In the genomic region with DNA sequence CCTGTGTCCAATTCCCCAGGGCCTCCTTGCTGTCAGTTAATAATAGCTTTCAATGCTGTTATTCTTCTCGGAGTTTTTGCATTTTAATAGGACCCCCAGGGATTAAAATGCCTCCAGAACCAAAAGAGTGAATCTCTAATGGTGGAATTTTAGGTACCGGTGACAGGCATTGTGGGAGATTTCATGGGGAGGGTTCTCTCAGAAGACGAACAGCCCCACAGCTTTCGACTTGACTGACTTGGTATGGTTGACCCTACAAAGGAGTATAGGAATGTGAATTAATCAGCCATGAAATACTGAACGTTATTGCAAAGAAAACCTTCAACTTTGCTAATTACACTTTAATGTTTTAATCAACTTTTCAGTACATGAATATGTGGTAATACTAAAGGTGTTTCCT, we compare ENCODE assay signal across 2 cellular contexts.
TF ChIP-seq lines count a peak whose summit lies in the region.

No MANE protein-coding gene starts in this region.

TF ChIP-seq in GM23338, 12 proteins besides CTCF, POLR2A, EP300 and RAD21:
- TF ChIP-seq ZNF114 (CRISPR knock-in tag; IDR thresholded peaks at IDR 0.05): no peak
- TF ChIP-seq, protein P1, sequence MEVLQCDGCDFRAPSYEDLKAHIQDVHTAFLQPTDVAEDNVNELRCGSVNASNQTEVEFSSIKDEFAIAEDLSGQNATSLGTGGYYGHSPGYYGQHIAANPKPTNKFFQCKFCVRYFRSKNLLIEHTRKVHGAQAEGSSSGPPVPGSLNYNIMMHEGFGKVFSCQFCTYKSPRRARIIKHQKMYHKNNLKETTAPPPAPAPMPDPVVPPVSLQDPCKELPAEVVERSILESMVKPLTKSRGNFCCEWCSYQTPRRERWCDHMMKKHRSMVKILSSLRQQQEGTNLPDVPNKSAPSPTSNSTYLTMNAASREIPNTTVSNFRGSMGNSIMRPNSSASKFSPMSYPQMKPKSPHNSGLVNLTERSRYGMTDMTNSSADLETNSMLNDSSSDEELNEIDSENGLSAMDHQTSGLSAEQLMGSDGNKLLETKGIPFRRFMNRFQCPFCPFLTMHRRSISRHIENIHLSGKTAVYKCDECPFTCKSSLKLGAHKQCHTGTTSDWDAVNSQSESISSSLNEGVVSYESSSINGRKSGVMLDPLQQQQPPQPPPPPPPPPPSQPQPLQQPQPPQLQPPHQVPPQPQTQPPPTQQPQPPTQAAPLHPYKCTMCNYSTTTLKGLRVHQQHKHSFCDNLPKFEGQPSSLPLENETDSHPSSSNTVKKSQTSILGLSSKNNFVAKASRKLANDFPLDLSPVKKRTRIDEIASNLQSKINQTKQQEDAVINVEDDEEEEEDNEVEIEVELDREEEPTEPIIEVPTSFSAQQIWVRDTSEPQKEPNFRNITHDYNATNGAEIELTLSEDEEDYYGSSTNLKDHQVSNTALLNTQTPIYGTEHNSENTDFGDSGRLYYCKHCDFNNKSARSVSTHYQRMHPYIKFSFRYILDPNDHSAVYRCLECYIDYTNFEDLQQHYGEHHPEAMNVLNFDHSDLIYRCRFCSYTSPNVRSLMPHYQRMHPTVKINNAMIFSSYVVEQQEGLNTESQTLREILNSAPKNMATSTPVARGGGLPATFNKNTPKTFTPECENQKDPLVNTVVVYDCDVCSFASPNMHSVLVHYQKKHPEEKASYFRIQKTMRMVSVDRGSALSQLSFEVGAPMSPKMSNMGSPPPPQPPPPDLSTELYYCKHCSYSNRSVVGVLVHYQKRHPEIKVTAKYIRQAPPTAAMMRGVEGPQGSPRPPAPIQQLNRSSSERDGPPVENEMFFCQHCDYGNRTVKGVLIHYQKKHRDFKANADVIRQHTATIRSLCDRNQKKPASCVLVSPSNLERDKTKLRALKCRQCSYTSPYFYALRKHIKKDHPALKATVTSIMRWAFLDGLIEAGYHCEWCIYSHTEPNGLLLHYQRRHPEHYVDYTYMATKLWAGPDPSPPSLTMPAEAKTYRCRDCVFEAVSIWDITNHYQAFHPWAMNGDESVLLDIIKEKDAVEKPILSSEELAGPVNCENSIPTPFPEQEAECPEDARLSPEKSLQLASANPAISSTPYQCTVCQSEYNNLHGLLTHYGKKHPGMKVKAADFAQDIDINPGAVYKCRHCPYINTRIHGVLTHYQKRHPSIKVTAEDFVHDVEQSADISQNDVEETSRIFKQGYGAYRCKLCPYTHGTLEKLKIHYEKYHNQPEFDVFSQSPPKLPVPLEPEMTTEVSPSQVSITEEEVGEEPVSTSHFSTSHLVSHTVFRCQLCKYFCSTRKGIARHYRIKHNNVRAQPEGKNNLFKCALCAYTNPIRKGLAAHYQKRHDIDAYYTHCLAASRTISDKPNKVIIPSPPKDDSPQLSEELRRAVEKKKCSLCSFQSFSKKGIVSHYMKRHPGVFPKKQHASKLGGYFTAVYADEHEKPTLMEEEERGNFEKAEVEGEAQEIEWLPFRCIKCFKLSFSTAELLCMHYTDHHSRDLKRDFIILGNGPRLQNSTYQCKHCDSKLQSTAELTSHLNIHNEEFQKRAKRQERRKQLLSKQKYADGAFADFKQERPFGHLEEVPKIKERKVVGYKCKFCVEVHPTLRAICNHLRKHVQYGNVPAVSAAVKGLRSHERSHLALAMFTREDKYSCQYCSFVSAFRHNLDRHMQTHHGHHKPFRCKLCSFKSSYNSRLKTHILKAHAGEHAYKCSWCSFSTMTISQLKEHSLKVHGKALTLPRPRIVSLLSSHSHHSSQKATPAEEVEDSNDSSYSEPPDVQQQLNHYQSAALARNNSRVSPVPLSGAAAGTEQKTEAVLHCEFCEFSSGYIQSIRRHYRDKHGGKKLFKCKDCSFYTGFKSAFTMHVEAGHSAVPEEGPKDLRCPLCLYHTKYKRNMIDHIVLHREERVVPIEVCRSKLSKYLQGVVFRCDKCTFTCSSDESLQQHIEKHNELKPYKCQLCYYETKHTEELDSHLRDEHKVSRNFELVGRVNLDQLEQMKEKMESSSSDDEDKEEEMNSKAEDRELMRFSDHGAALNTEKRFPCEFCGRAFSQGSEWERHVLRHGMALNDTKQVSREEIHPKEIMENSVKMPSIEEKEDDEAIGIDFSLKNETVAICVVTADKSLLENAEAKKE (CRISPR knock-in tag; IDR thresholded peaks at IDR 0.05): no peak
- no peak for TF ChIP-seq JUNB (IDR thresholded peaks at IDR 0.05; ENCODE audit: unreplicated experiment)
- no peak for TF ChIP-seq CREB1 (CRISPR knock-in tag; IDR thresholded peaks at IDR 0.05; ENCODE audit: low read depth)
- TF ChIP-seq, protein P2, sequence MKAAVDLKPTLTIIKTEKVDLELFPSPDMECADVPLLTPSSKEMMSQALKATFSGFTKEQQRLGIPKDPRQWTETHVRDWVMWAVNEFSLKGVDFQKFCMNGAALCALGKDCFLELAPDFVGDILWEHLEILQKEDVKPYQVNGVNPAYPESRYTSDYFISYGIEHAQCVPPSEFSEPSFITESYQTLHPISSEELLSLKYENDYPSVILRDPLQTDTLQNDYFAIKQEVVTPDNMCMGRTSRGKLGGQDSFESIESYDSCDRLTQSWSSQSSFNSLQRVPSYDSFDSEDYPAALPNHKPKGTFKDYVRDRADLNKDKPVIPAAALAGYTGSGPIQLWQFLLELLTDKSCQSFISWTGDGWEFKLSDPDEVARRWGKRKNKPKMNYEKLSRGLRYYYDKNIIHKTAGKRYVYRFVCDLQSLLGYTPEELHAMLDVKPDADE (IDR thresholded peaks at IDR 0.05): no peak
- TF ChIP-seq, protein P3, sequence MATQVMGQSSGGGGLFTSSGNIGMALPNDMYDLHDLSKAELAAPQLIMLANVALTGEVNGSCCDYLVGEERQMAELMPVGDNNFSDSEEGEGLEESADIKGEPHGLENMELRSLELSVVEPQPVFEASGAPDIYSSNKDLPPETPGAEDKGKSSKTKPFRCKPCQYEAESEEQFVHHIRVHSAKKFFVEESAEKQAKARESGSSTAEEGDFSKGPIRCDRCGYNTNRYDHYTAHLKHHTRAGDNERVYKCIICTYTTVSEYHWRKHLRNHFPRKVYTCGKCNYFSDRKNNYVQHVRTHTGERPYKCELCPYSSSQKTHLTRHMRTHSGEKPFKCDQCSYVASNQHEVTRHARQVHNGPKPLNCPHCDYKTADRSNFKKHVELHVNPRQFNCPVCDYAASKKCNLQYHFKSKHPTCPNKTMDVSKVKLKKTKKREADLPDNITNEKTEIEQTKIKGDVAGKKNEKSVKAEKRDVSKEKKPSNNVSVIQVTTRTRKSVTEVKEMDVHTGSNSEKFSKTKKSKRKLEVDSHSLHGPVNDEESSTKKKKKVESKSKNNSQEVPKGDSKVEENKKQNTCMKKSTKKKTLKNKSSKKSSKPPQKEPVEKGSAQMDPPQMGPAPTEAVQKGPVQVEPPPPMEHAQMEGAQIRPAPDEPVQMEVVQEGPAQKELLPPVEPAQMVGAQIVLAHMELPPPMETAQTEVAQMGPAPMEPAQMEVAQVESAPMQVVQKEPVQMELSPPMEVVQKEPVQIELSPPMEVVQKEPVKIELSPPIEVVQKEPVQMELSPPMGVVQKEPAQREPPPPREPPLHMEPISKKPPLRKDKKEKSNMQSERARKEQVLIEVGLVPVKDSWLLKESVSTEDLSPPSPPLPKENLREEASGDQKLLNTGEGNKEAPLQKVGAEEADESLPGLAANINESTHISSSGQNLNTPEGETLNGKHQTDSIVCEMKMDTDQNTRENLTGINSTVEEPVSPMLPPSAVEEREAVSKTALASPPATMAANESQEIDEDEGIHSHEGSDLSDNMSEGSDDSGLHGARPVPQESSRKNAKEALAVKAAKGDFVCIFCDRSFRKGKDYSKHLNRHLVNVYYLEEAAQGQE (IDR thresholded peaks at IDR 0.05; ENCODE audit: unreplicated experiment): no peak
- TF ChIP-seq NANOG (IDR thresholded peaks at IDR 0.05; ENCODE audit: borderline replicate concordance): no peak
- no peak for TF ChIP-seq ZNF331 (CRISPR knock-in tag; IDR thresholded peaks at IDR 0.05; ENCODE audit: low read depth)

TF ChIP-seq in H1, 55 proteins besides CTCF, POLR2A, EP300 and RAD21:
- 0 out of 2 replicates have a peak, but pooled peaks have one; percentile 18 for TF ChIP-seq YY1 (IDR thresholded peaks at IDR 0.05; ENCODE audit: low read depth, low read length)
- TF ChIP-seq, protein P4, sequence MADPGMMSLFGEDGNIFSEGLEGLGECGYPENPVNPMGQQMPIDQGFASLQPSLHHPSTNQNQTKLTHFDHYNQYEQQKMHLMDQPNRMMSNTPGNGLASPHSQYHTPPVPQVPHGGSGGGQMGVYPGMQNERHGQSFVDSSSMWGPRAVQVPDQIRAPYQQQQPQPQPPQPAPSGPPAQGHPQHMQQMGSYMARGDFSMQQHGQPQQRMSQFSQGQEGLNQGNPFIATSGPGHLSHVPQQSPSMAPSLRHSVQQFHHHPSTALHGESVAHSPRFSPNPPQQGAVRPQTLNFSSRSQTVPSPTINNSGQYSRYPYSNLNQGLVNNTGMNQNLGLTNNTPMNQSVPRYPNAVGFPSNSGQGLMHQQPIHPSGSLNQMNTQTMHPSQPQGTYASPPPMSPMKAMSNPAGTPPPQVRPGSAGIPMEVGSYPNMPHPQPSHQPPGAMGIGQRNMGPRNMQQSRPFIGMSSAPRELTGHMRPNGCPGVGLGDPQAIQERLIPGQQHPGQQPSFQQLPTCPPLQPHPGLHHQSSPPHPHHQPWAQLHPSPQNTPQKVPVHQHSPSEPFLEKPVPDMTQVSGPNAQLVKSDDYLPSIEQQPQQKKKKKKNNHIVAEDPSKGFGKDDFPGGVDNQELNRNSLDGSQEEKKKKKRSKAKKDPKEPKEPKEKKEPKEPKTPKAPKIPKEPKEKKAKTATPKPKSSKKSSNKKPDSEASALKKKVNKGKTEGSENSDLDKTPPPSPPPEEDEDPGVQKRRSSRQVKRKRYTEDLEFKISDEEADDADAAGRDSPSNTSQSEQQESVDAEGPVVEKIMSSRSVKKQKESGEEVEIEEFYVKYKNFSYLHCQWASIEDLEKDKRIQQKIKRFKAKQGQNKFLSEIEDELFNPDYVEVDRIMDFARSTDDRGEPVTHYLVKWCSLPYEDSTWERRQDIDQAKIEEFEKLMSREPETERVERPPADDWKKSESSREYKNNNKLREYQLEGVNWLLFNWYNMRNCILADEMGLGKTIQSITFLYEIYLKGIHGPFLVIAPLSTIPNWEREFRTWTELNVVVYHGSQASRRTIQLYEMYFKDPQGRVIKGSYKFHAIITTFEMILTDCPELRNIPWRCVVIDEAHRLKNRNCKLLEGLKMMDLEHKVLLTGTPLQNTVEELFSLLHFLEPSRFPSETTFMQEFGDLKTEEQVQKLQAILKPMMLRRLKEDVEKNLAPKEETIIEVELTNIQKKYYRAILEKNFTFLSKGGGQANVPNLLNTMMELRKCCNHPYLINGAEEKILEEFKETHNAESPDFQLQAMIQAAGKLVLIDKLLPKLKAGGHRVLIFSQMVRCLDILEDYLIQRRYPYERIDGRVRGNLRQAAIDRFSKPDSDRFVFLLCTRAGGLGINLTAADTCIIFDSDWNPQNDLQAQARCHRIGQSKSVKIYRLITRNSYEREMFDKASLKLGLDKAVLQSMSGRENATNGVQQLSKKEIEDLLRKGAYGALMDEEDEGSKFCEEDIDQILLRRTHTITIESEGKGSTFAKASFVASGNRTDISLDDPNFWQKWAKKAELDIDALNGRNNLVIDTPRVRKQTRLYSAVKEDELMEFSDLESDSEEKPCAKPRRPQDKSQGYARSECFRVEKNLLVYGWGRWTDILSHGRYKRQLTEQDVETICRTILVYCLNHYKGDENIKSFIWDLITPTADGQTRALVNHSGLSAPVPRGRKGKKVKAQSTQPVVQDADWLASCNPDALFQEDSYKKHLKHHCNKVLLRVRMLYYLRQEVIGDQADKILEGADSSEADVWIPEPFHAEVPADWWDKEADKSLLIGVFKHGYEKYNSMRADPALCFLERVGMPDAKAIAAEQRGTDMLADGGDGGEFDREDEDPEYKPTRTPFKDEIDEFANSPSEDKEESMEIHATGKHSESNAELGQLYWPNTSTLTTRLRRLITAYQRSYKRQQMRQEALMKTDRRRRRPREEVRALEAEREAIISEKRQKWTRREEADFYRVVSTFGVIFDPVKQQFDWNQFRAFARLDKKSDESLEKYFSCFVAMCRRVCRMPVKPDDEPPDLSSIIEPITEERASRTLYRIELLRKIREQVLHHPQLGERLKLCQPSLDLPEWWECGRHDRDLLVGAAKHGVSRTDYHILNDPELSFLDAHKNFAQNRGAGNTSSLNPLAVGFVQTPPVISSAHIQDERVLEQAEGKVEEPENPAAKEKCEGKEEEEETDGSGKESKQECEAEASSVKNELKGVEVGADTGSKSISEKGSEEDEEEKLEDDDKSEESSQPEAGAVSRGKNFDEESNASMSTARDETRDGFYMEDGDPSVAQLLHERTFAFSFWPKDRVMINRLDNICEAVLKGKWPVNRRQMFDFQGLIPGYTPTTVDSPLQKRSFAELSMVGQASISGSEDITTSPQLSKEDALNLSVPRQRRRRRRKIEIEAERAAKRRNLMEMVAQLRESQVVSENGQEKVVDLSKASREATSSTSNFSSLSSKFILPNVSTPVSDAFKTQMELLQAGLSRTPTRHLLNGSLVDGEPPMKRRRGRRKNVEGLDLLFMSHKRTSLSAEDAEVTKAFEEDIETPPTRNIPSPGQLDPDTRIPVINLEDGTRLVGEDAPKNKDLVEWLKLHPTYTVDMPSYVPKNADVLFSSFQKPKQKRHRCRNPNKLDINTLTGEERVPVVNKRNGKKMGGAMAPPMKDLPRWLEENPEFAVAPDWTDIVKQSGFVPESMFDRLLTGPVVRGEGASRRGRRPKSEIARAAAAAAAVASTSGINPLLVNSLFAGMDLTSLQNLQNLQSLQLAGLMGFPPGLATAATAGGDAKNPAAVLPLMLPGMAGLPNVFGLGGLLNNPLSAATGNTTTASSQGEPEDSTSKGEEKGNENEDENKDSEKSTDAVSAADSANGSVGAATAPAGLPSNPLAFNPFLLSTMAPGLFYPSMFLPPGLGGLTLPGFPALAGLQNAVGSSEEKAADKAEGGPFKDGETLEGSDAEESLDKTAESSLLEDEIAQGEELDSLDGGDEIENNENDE (IDR thresholded peaks at IDR 0.05; ENCODE audit: insufficient replicate concordance, low read length): no peak
